ENCODE assay signal across 19 cellular contexts in the genomic region with DNA sequence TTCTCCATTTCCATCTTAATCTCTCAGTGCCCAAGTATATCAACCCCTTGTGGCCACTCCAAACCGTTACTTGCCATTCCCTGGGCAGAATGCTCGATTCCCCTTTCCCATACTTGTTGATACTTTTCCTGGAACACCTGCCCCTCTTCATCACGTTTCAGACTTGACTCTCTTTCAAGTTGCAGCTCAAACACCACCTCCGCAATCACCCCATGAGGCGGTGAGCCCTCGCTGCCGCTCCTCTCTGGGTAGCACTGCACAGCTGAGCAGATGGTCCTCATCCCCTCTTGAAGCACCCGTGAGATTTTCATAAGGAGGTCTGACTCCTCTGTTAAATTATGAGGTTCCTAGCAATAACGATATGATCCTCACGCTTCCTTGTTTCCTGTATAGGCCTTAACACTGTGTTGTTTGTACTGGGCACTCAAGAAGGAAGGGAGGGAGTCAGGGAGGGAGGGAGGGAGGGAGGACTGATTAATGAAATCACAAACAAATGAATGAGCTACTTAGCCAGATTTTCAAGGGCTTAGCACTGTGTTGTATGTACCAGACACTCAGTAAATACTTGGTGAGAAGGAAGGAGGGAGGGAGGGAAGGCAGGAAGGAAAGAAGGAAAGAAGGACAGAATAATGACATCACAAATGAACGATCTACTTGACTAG. TPM values are rescaled to one million over a fixed set of nuclear protein-coding genes. Genes with fewer than 3 reads are reported as not detected.
DNase-seq lines count a peak whose midpoint lies in the region; ATAC-seq and TF ChIP-seq lines count a peak whose summit lies in the region.
"Had no signal": no experiment of that assay in that cellular context is flagged by ENCODE, and none has a peak within 500 bp of the region (broad histone marks: within the 10 kb centered on the region; RNA-seq: fewer than 3 reads in every experiment).

No MANE protein-coding gene starts in this region.

- peak; percentile 33; the same call in 1 of the 2 replicates for TF ChIP-seq CTCF in WERI-Rb-1 (IDR thresholded peaks at IDR 0.05; ENCODE audit: low read depth, low read length)
- no peak for TF ChIP-seq CTCF in prostate gland (IDR thresholded peaks at IDR 0.05)

- peak overlapping the region; percentile 65 for H3K27ac ChIP-seq in WERI-Rb-1
- H3K27ac ChIP-seq in prostate gland = peak overlapping the region; percentile 69 to 76
- H3K27ac ChIP-seq: testis had no signal

- no peaks in the 10 kb centered on the region for H3K27me3 ChIP-seq in WERI-Rb-1 (ENCODE audit: insufficient read depth, low read depth, severe bottlenecking)
- no peaks in the 10 kb centered on the region for H3K27me3 ChIP-seq in prostate gland (replicated peaks; ENCODE audit: insufficient read depth)
- H3K27me3 ChIP-seq: BE2C, testis had no signal

- ATAC-seq in HG03175 (IDR thresholded peaks at IDR 0.05; ENCODE audit: unreplicated experiment) = no peak
- ATAC-seq: SK-N-SH treated with all-trans-retinoic acid at 6 μM for 48 hours had no signal

- H3K9me3 ChIP-seq in WERI-Rb-1 (ENCODE audit: severe bottlenecking) (no peaks in the 10 kb centered on the region), prostate gland (no peaks in the 10 kb centered on the region)
- H3K9me3 ChIP-seq: BE2C, testis had no signal

- peaks cover 19% of the 10 kb centered on the region for H3K4me1 ChIP-seq in prostate gland (replicated peaks)
- H3K4me1 ChIP-seq: BE2C had no signal

- DNase-seq in DMS53 treated with DMSO at 0.1 percent for 48 hours (lab: John Stamatoyannopoulos, UW; ENCODE audit: unreplicated experiment) (peak; percentile 97), NCI-H187 treated with DMSO at 0.1 percent for 48 hours (lab: John Stamatoyannopoulos, UW) (peak; percentile 83), WERI-Rb-1 (no peak), prostate gland (ENCODE audit: low spot score) (no peak), GM03348 (ENCODE audit: low spot score) (no peak), NCI-H1105 treated with DMSO at 0.1 percent for 48 hours (lab: John Stamatoyannopoulos, UW) (no peak)
- DNase-seq: activated CD4-positive, alpha-beta T cell treated with anti-CD3 and anti-CD28 coated beads, Interleukin-2, amount 10 ng/mL, durations not matched to agents 7 days and 5 days; activated naive CD4-positive, alpha-beta T cell treated with anti-CD3 and anti-CD28 coated beads for 36 hours; aorta; BE2C; DND-41; KG1; kidney glomerular epithelial cell; NCI-H748 treated with DMSO at 0.1 percent for 48 hours; nucleus accumbens; stimulated activated CD4-positive, alpha-beta T cell treated with anti-CD3 and anti-CD28 coated beads, Interleukin-2, amount 100 ng/mL, for 48 hours; testis had no signal

- no peak overlapping the region for H3K4me3 ChIP-seq in WERI-Rb-1 (ENCODE audit: low read depth, low read length)
- no peak overlapping the region for H3K4me3 ChIP-seq in prostate gland
- H3K4me3 ChIP-seq: testis had no signal

- intact Hi-C loops in prostate gland (cut with DNase I) = no loop called here

- H3K36me3 ChIP-seq in WERI-Rb-1 = no peaks in the 10 kb centered on the region
- no peaks in the 10 kb centered on the region for H3K36me3 ChIP-seq in prostate gland
- H3K36me3 ChIP-seq: BE2C had no signal

- 68% methylated on average over 11 of the region's 11 CpGs for WGBS in prostate gland

- TF ChIP-seq POLR2A in prostate gland (IDR thresholded peaks at IDR 0.05) = no peak

RNA-seq across cellular contexts. Expression of a gene that starts 8.0 kb away (rescaled TPM):
- total RNA-seq in prostate gland = 10 to 100 TPM; 24.5 to 25.7 TPM

RNA-seq across cellular contexts. Expression of a gene that starts 27.2 kb away (rescaled TPM):
- total RNA-seq in prostate gland = 1 to 10 TPM; 2.5 to 3.1 TPM
- total RNA-seq: activated CD4-positive, alpha-beta T cell treated with anti-CD3 and anti-CD28 coated beads, Interleukin-2, amount 10 ng/mL, durations not matched to agents 7 days and 5 days; activated naive CD4-positive, alpha-beta T cell treated with anti-CD3 and anti-CD28 coated beads for 36 hours had no signal

Comparison
In these comparisons a context has a peak if more than half of its experiments do, and no peak if none do; other contexts are left out.
1. DNase-seq: peak in DMS53 treated with DMSO at 0.1 percent for 48 hours (single experiment) and NCI-H187 treated with DMSO at 0.1 percent for 48 hours (single experiment); none in WERI-Rb-1 (single experiment), prostate gland (single experiment), GM03348 (single experiment) and NCI-H1105 treated with DMSO at 0.1 percent for 48 hours (single experiment).